In the genomic region with DNA sequence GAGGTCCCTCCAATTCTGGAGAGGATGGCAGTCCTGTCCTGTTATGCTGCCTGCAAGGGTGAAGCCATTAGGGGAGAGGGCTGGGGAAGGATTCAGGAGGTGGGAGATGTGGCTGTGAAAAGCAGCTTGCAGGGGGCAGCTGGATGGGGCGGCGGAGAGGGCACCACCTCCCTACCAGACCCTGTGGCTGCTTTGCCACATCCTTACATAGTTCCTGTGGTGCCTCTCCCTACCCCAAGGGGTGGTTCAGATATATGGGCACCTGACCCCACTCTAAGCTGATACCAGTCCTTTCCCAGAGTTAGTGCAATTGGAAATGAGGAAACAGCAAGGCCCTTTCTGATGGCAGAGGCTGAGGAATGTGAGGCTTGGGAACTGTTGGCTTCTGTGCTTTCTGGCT, we compare ENCODE assay signal across 31 cellular contexts. TPM values are rescaled to one million over a fixed set of nuclear protein-coding genes. Genes with fewer than 3 reads are reported as not detected.
"Had no signal": no experiment of that assay in that cellular context is flagged by ENCODE, and none has a peak within 500 bp of the region (broad histone marks: within the 10 kb centered on the region; RNA-seq: fewer than 3 reads in every experiment).

No MANE protein-coding gene starts in this region.

- H3K36me3 ChIP-seq: esophagus squamous epithelium, gastrocnemius medialis, heart right ventricle, left lung, lower lobe of right lung had no signal

- H3K4me3 ChIP-seq: coronary artery, dorsolateral prefrontal cortex, esophagus squamous epithelium, gastrocnemius medialis, heart right ventricle, left lung, lower lobe of right lung, mucosa of descending colon had no signal

- FAIRE-seq: colon, endothelial cell of umbilical vein, islet of Langerhans, keratinocyte had no signal

- H3K36me3 Mint-ChIP-seq: mesothelial cell of epicardium, naive B cell had no signal

- H3K9me3 Mint-ChIP-seq: naive B cell had no signal

- H3K4me1 Mint-ChIP-seq: mesothelial cell of epicardium had no signal

- H3K4me3 Mint-ChIP-seq: mesothelial cell of epicardium, naive B cell had no signal

- ATAC-seq: gastrocnemius medialis, heart right ventricle, left cardiac atrium, left lung, left ventricle myocardium superior, lower lobe of right lung, mucosa of descending colon had no signal

- H3K27ac ChIP-seq: coronary artery, dorsolateral prefrontal cortex, esophagus squamous epithelium, gastrocnemius medialis, heart right ventricle, left lung, lower lobe of right lung had no signal

- H3K27ac Mint-ChIP-seq: mesothelial cell of epicardium, naive B cell had no signal

- H3K9me3 ChIP-seq: esophagus squamous epithelium, gastrocnemius medialis, left lung, lower lobe of right lung, mucosa of descending colon had no signal

- DNase-seq: dermis blood vessel endothelial cell; dorsolateral prefrontal cortex; effector CD4-positive, alpha-beta T cell; effector memory CD4-positive, alpha-beta T cell; esophagus squamous epithelium; foreskin fibroblast; foreskin melanocyte; gastrocnemius medialis; glutamatergic neuron; head of caudate nucleus; heart right ventricle; hippocampal formation; left cardiac atrium; left lung; left ventricle myocardium superior; lower lobe of right lung; mesenchymal stem cell; mucosa of descending colon; naive B cell had no signal

- H3K4me1 ChIP-seq: esophagus squamous epithelium, gastrocnemius medialis, heart right ventricle, left lung, lower lobe of right lung had no signal

RNA-seq across cellular contexts. Expression of a gene that starts 6.1 kb away (rescaled TPM):
- total RNA-seq: dermis blood vessel endothelial cell, endothelial cell of umbilical vein, esophagus squamous epithelium, gastrocnemius medialis, glomerular endothelial cell, heart right ventricle, lower leg skin, lung microvascular endothelial cell, mesenteric fat pad, myocyte had no signal
- polyA plus RNA-seq: endothelial cell of umbilical vein, esophagus, heart right ventricle had no signal
